27 cellular contexts compared by ENCODE assay signal in the genomic region with DNA sequence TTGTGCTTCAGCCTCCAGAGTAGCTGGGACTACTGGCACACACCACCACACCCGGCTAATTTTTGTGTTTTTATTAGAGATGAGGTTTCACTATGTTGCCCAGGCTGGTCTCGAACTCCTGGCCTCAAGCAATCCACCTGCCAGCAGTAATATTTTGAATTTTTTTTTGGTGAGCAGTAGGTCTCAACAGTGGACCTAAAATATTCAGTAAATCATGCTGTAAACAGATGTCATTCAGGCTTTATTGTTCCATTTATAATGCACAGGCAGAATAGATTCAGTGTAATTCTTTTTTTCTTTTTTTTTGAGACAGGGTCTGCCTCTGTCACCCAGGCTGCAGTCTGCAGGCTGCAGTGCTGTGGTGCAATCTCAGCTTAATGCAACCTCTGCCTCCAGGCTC.
"Had no signal": no experiment of that assay in that cellular context is flagged by ENCODE, and none has a peak within 500 bp of the region (broad histone marks: within the 10 kb centered on the region; RNA-seq: fewer than 3 reads in every experiment).

No MANE protein-coding gene starts in this region.

- H3K27ac Mint-ChIP-seq: activated CD4-positive, alpha-beta memory T cell treated with anti-CD3 and anti-CD28 coated beads for 36 hours; activated naive CD4-positive, alpha-beta T cell treated with anti-CD3 and anti-CD28 coated beads, Interleukin-2, amount 50 U/mL, for 24 hours; brain had no signal

- H3K36me3 ChIP-seq: Peyer's patch had no signal

- FAIRE-seq: astrocyte, TTC549 had no signal

- H3K27me3 Mint-ChIP-seq: activated B cell treated with CpG ODN at 0.5 μM for 24 hours; activated CD4-positive, alpha-beta memory T cell treated with anti-CD3 and anti-CD28 coated beads for 36 hours; activated CD4-positive, alpha-beta T cell treated with anti-CD3 and anti-CD28 coated beads, Interleukin-2, amount 10 ng/mL, durations not matched to agents 7 days and 5 days; activated naive CD4-positive, alpha-beta T cell treated with anti-CD3 and anti-CD28 coated beads, Interleukin-2, amount 50 U/mL, for 24 hours; brain; central memory CD8-positive, alpha-beta T cell had no signal

- H3K4me3 Mint-ChIP-seq: activated B cell treated with CpG ODN at 0.5 μM for 24 hours; activated CD4-positive, alpha-beta memory T cell treated with anti-CD3 and anti-CD28 coated beads for 36 hours; activated CD4-positive, alpha-beta T cell treated with anti-CD3 and anti-CD28 coated beads, Interleukin-2, amount 10 ng/mL, durations not matched to agents 7 days and 5 days; activated naive CD4-positive, alpha-beta T cell treated with anti-CD3 and anti-CD28 coated beads, Interleukin-2, amount 50 U/mL, for 24 hours; activated T-helper 1 cell treated with anti-CD3 and anti-CD28 coated beads, Interleukin-12 subunit alpha, Interleukin-12 subunit beta, Interleukin-2, Interleukin-4 antibody, amounts not matched to agents 30 ng/mL and 10 ng/mL and 1 ng/mL, durations not matched to agents 14 hours and 24 hours and 36 hours; brain; central memory CD8-positive, alpha-beta T cell had no signal

- H3K4me3 ChIP-seq: Peyer's patch had no signal

- DNase-seq: activated B cell treated with CpG ODN at 0.5 μM for 24 hours; activated CD4-positive, alpha-beta memory T cell treated with anti-CD3 and anti-CD28 coated beads for 36 hours; activated CD4-positive, alpha-beta T cell treated with anti-CD3 and anti-CD28 coated beads, Interleukin-2, amount 10 ng/mL, durations not matched to agents 7 days and 5 days; activated CD8-positive, alpha-beta memory T cell treated with anti-CD3 and anti-CD28 coated beads for 24 hours; activated effector memory CD4-positive, alpha-beta T cell treated with Interleukin-2 at 50 U/mL for 16 hours; activated naive CD4-positive, alpha-beta T cell; amygdala; cortex of kidney; NCI-H1092; NCI-H1417; NCI-H1930; NCI-H2171; NCI-H226; NCI-H510A; NCI-H526 treated with DMSO at 0.1 percent for 48 hours; NCI-H82; Peyer's patch; Right ventricle myocardium superior; T-helper 2 cell; T1000 had no signal

- H3K27me3 ChIP-seq: Peyer's patch had no signal

- H3K9me3 Mint-ChIP-seq: activated B cell treated with CpG ODN at 0.5 μM for 24 hours; activated naive CD4-positive, alpha-beta T cell treated with anti-CD3 and anti-CD28 coated beads, Interleukin-2, amount 50 U/mL, for 24 hours; central memory CD8-positive, alpha-beta T cell had no signal

- H3K27ac ChIP-seq: Peyer's patch, RWPE1 had no signal
